In the genomic region with DNA sequence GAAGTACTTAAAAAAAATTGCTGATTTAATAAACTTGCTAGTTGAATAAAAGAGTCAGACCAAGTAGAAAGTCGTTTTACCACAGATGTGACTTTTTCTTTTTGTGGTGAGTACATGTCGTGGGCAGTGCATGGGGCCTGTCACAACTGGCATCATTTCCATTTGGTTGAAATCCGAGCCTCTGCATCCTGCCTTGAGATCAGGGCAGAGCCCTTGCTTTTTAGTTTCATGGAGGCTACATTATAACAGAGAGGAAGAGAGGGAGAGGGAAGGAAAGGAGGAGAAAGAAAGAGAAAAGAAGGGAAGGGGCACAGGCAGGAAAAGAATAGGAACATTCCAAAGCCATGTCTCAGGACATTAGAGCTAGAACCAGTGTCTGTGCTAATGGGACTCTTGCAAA, we compare ENCODE assay signal across 23 cellular contexts. TPM values are rescaled to one million over a fixed set of nuclear protein-coding genes. Genes with fewer than 3 reads are reported as not detected.
A peak's percentile ranks its signal among the peaks of the same experiment; 100 is the strongest.
DNase-seq lines count a peak whose midpoint lies in the region; ATAC-seq, FAIRE-seq and TF ChIP-seq lines count a peak whose summit lies in the region.
"Had no signal": no experiment of that assay in that cellular context is flagged by ENCODE, and none has a peak within 500 bp of the region (broad histone marks: within the 10 kb centered on the region; RNA-seq: fewer than 3 reads in every experiment).

No MANE protein-coding gene starts in this region.

- ATAC-seq in lower lobe of right lung: no peak
- ATAC-seq: activated CD8-positive, alpha-beta memory T cell treated with anti-CD3 and anti-CD28 coated beads, Interleukin-2, amount 10 ng/mL, durations not matched to agents 7 days and 5 days; heart right ventricle had no signal

- CTCF ChIA-PET in A673 (lab: Charles Lee): no interaction called here

- H3K4me1 ChIP-seq in HUES48 (ENCODE audit: control insufficient read depth, insufficient read depth, low read length) (peaks cover 24% of the 10 kb centered on the region), A673 (ENCODE audit: insufficient read depth, low read length, poor library complexity, severe bottlenecking) (peaks cover 3% of the 10 kb centered on the region), lower lobe of right lung (no peaks in the 10 kb centered on the region)
- no peaks in the 10 kb centered on the region for H3K4me1 ChIP-seq in effector memory CD4-positive, alpha-beta T cell (ENCODE audit: control insufficient read depth, insufficient read depth, low read length, poor library complexity, severe bottlenecking)
- H3K4me1 ChIP-seq: ascending aorta, sigmoid colon had no signal

- H3K4me3 ChIP-seq in HUES48 (ENCODE audit: low read depth, low read length) (no peak overlapping the region), astrocyte of the spinal cord (ENCODE audit: low read depth, low read length) (no peak overlapping the region), A673 (ENCODE audit: low read depth, low read length, poor library complexity, severe bottlenecking) (no peak overlapping the region), lower lobe of right lung (no peak overlapping the region)
- H3K4me3 ChIP-seq in effector memory CD4-positive, alpha-beta T cell (ENCODE audit: insufficient read depth, low read depth, low read length, poor library complexity, severe bottlenecking): no peak overlapping the region
- H3K4me3 ChIP-seq: ascending aorta; BLaER1 treated with 17β-estradiol and CSF1 and Interleukin-3, amounts not matched to agents 10 nM and 100 nM; heart right ventricle; sigmoid colon; thoracic aorta had no signal

- in situ Hi-C loops in astrocyte of the spinal cord (cut with HindIII; ENCODE audit: low sequenced_read_pairs): no loop called here

- H3K36me3 ChIP-seq in HUES48 (ENCODE audit: control insufficient read depth, insufficient read depth, low read length): no peaks in the 10 kb centered on the region
- no peaks in the 10 kb centered on the region for H3K36me3 ChIP-seq in A673 (ENCODE audit: insufficient read depth, low read length, poor library complexity, severe bottlenecking)
- no peaks in the 10 kb centered on the region for H3K36me3 ChIP-seq in lower lobe of right lung
- H3K36me3 ChIP-seq in effector memory CD4-positive, alpha-beta T cell (ENCODE audit: control insufficient read depth, insufficient read depth, low read length): no peaks in the 10 kb centered on the region
- H3K36me3 ChIP-seq: ascending aorta; BLaER1 treated with 17β-estradiol and CSF1 and Interleukin-3, amounts not matched to agents 10 nM and 100 nM; heart right ventricle; sigmoid colon; thoracic aorta had no signal

- peak overlapping the region; percentile 76 for H3K27ac ChIP-seq in HUES48 (ENCODE audit: low read depth, low read length)
- no peak overlapping the region for H3K27ac ChIP-seq in A673 (ENCODE audit: low read depth, low read length, poor library complexity, severe bottlenecking)
- no peak overlapping the region for H3K27ac ChIP-seq in lower lobe of right lung
- H3K27ac ChIP-seq in effector memory CD4-positive, alpha-beta T cell (ENCODE audit: insufficient read depth, low read length, poor library complexity, severe bottlenecking): no peak overlapping the region
- H3K27ac ChIP-seq: ascending aorta; BLaER1 treated with 17β-estradiol and CSF1 and Interleukin-3, amounts not matched to agents 10 nM and 100 nM; heart right ventricle; sigmoid colon; thoracic aorta had no signal

- FAIRE-seq in D721Med (lab: Jason Lieb, UNC): no peak
- FAIRE-seq: GM19239 had no signal

- DNase-seq in EH (ENCODE audit: low read depth) (peak; percentile 43), astrocyte of the spinal cord (ENCODE audit: low read depth, low spot score) (peak; percentile 35), left kidney (ENCODE audit: low read depth, low spot score) (peak; percentile 36), A673 (ENCODE audit: low spot score) (no peak), lower lobe of right lung (no peak), D721Med (ENCODE audit: insufficient read length, low spot score) (no peak)
- no peak for DNase-seq in effector memory CD4-positive, alpha-beta T cell
- DNase-seq: activated CD4-positive, CD25-positive, alpha-beta regulatory T cell treated with anti-CD3 and anti-CD28 coated beads, Interleukin-2, amount 50 U/mL, for 72 hours; activated CD8-positive, alpha-beta memory T cell treated with anti-CD3 and anti-CD28 coated beads, Interleukin-2, amount 10 ng/mL, durations not matched to agents 7 days and 5 days; activated gamma-delta T cell; DMS53; heart right ventricle; kidney glomerular epithelial cell; nucleus accumbens; Right ventricle myocardium superior; sigmoid colon; stimulated activated CD4-positive, alpha-beta T cell treated with anti-CD3 and anti-CD28 coated beads, Interleukin-4, amount 100 ng/mL, for 1 hour; T-helper 2 cell had no signal

- H3K9me3 ChIP-seq in HUES48 (ENCODE audit: control insufficient read depth, insufficient read depth, low read length) (no peaks in the 10 kb centered on the region), A673 (ENCODE audit: low read depth, low read length, poor library complexity, severe bottlenecking) (no peaks in the 10 kb centered on the region), lower lobe of right lung (no peaks in the 10 kb centered on the region)
- H3K9me3 ChIP-seq in effector memory CD4-positive, alpha-beta T cell (ENCODE audit: control insufficient read depth, low read length): no peaks in the 10 kb centered on the region
- H3K9me3 ChIP-seq: ascending aorta, sigmoid colon, thoracic aorta had no signal

- TF ChIP-seq CTCF in astrocyte of the spinal cord (IDR thresholded peaks at IDR 0.05; ENCODE audit: low read depth, low read length) (no peak), A673 (conservative IDR thresholded peaks at IDR 0.05; ENCODE audit: low read depth, low read length) (no peak), lower lobe of right lung (IDR thresholded peaks at IDR 0.05) (no peak), D721Med (IDR thresholded peaks at IDR 0.05; ENCODE audit: insufficient read depth, missing control alignments) (no peak)

- no TSS peak for BruUV-seq in A673 (replicated peaks; lab: Mats Ljungman, UMichigan)

- intact Hi-C loops in A673 (cut with micrococcal nuclease; ENCODE audit: unreplicated experiment): no loop called here
- intact Hi-C loops in lower lobe of right lung (cut with DNase I): no loop called here

- POLR2A ChIA-PET in A673 (lab: Charles Lee; ENCODE audit: low non-redundant PET): no interaction called here

- H3K27me3 ChIP-seq in HUES48 (ENCODE audit: control insufficient read depth, insufficient read depth, low read length) (no peaks in the 10 kb centered on the region), A673 (replicated peaks; ENCODE audit: insufficient read depth, low read depth, low read length, poor library complexity) (no peaks in the 10 kb centered on the region), lower lobe of right lung (ENCODE audit: low read depth) (no peaks in the 10 kb centered on the region)
- no peaks in the 10 kb centered on the region for H3K27me3 ChIP-seq in effector memory CD4-positive, alpha-beta T cell (replicated peaks; ENCODE audit: control insufficient read depth, insufficient read depth, low read length, poor library complexity, severe bottlenecking)
- H3K27me3 ChIP-seq: ascending aorta; BLaER1 treated with 17β-estradiol and CSF1 and Interleukin-3, amounts not matched to agents 10 nM and 100 nM; heart right ventricle; sigmoid colon had no signal

- no peak overlapping the region for H3K9ac ChIP-seq in HUES48 (ENCODE audit: low read depth, low read length)
- H3K9ac ChIP-seq: BLaER1 treated with 17β-estradiol and CSF1 and Interleukin-3, amounts not matched to agents 10 nM and 100 nM had no signal

RNA-seq across cellular contexts. Expression of a gene that starts 20.4 kb away (rescaled TPM):
- total RNA-seq in A673 (2021) (not detected in 2 replicates), lower lobe of right lung (not detected)
- total RNA-seq: activated CD8-positive, alpha-beta memory T cell treated with anti-CD3 and anti-CD28 coated beads, Interleukin-2, amount 10 ng/mL, durations not matched to agents 7 days and 5 days; ascending aorta had no signal

Comparison
In these comparisons a context has a peak if more than half of its experiments do, and no peak if none do; other contexts are left out.
1. DNase-seq: peak in EH (single experiment), astrocyte of the spinal cord (single experiment) and left kidney (single experiment); none in A673 (single experiment), lower lobe of right lung (single experiment), effector memory CD4-positive, alpha-beta T cell (0 of 3) and D721Med (single experiment).